Comparison of ENCODE assay signal across 1 cellular context in the genomic region with DNA sequence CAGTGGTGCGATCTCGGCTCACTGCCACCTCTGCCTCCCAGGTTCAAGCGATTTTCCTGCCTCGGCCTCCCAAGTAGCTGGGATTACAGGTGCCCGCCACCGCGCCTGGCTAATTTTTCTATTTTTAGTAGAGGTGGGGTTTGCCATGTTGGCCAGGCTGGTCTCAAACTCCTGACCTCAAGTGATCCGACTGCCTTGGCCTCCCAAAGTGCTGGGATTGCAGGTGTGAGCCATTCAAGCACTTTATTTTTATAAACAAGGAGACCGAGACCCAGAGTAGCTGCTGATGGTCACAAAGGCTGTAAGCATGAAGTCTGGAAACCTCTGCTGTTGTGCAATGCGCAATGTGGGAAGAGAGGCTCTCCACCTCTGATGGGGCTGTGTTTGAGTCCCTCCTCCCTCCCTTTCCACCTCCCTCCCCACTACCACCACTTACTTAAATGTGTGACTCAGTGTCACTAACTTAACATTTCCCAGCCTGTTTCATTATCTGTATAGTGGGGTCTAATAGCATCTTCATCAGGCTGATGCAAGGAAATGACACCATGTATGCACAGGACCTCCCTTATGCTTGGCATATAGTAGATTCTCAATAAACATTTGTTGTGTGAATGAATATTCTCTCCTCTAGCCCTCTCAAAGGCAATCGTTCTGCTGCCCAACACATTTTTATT.
TF ChIP-seq lines count a peak whose summit lies in the region.

No MANE protein-coding gene starts in this region.

TF ChIP-seq in WTC11, 78 proteins besides CTCF, POLR2A, EP300 and RAD21:
- TF ChIP-seq, protein P1, sequence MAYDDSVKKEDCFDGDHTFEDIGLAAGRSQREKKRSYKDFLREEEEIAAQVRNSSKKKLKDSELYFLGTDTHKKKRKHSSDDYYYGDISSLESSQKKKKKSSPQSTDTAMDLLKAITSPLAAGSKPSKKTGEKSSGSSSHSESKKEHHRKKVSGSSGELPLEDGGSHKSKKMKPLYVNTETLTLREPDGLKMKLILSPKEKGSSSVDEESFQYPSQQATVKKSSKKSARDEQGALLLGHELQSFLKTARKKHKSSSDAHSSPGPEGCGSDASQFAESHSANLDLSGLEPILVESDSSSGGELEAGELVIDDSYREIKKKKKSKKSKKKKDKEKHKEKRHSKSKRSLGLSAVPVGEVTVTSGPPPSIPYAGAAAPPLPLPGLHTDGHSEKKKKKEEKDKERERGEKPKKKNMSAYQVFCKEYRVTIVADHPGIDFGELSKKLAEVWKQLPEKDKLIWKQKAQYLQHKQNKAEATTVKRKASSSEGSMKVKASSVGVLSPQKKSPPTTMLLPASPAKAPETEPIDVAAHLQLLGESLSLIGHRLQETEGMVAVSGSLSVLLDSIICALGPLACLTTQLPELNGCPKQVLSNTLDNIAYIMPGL (CRISPR knock-in tag; IDR thresholded peaks at IDR 0.05): 0 out of 2 replicates have a peak, but pooled peaks have one; percentile 4
